In genomic region chr2:65287364-65287763, GRCh38 we compare ENCODE assay signal across 7 cellular contexts.
"Had no signal": no experiment of that assay in that cellular context is flagged by ENCODE, and none has a peak within 500 bp of the region (broad histone marks: within the 10 kb centered on the region; RNA-seq: fewer than 3 reads in every experiment).

No MANE protein-coding gene starts in this region.

- FAIRE-seq: HTR-8/SVneo had no signal

- H3K4me1 Mint-ChIP-seq: IgD-negative memory B cell had no signal

- H3K27ac Mint-ChIP-seq: IgD-negative memory B cell had no signal

- H3K4me3 Mint-ChIP-seq: IgD-negative memory B cell had no signal

- DNase-seq: IMR-90, KBM-7, KG1 had no signal

- H3K9ac ChIP-seq: KMS-11 had no signal

- H3K9me3 Mint-ChIP-seq: IgD-negative memory B cell had no signal

- H3K4me2 ChIP-seq: KMS-11 had no signal

- H3K27ac ChIP-seq: HL-60, KMS-11 had no signal
